In genomic region chr15:39685999-39686613, GRCh38 we compare ENCODE assay signal across 9 cellular contexts.
DNase-seq lines count a peak whose midpoint lies in the region; ATAC-seq, FAIRE-seq and TF ChIP-seq lines count a peak whose summit lies in the region.
"Had no signal": no experiment of that assay in that cellular context is flagged by ENCODE, and none has a peak within 500 bp of the region (broad histone marks: within the 10 kb centered on the region; RNA-seq: fewer than 3 reads in every experiment).

No MANE protein-coding gene starts in this region.

- TF ChIP-seq CTCF in choroid plexus epithelial cell (conservative IDR thresholded peaks at IDR 0.05; ENCODE audit: low read depth, low read length) (peak; percentile 77), HepG2 (CRISPR knock-in tag; IDR thresholded peaks at IDR 0.05) (peak; percentile 74), thyroid gland (IDR thresholded peaks at IDR 0.05) (peak; percentile 56 to 83 (median 64))

- H3K4me3 ChIP-seq in choroid plexus epithelial cell (ENCODE audit: low read depth, low read length) (no peak overlapping the region), HepG2 (replicated peaks in 1 of 3; ENCODE audit: insufficient read depth in 1 of 3, low read depth in 2 of 3, low read length in 3 of 3) (no peak overlapping the region), thyroid gland (replicated peaks in 1 of 3) (no peak overlapping the region)

- no peaks in the 10 kb centered on the region for H3K27me3 Mint-ChIP-seq in activated CD8-positive, alpha-beta memory T cell treated with anti-CD3 and anti-CD28 coated beads, Interleukin-2, amount 10 ng/mL, durations not matched to agents 7 days and 5 days

- H3K27ac Mint-ChIP-seq in activated CD8-positive, alpha-beta memory T cell treated with anti-CD3 and anti-CD28 coated beads, Interleukin-2, amount 10 ng/mL, durations not matched to agents 7 days and 5 days, result no peak overlapping the region

- no peaks in the 10 kb centered on the region for H3K27me3 ChIP-seq in HepG2 (ENCODE audit: control insufficient read depth in 1 of 2, insufficient read depth in 2 of 2, low read length in 2 of 2)
- no peaks in the 10 kb centered on the region for H3K27me3 ChIP-seq in thyroid gland

- no peaks in the 10 kb centered on the region for H3K9me3 Mint-ChIP-seq in activated CD8-positive, alpha-beta memory T cell treated with anti-CD3 and anti-CD28 coated beads, Interleukin-2, amount 10 ng/mL, durations not matched to agents 7 days and 5 days (ENCODE audit: low read depth)

- no TSS peak for BruUV-seq in HepG2 (replicated peaks; lab: Mats Ljungman, UMichigan)

- FAIRE-seq in HepG2 (lab: Jason Lieb, UNC), result peak; percentile 62
- FAIRE-seq: colon had no signal

- no peak for DNase-seq in activated CD8-positive, alpha-beta memory T cell treated with anti-CD3 and anti-CD28 coated beads, Interleukin-2, amount 10 ng/mL, durations not matched to agents 7 days and 5 days
- no peak for DNase-seq in activated CD8-positive, alpha-beta memory T cell treated with anti-CD3 and anti-CD28 coated beads for 24 hours
- DNase-seq in Kasumi-1 (lab: John Stamatoyannopoulos, UW) (peak; percentile 34 to 39), SK-N-DZ (ENCODE audit: low spot score) (peak; percentile 67), choroid plexus epithelial cell (ENCODE audit: low read depth) (peak; percentile 81), HepG2 (ENCODE audit: low spot score) (peak; percentile 43), thyroid gland (peak; percentile 20 to 21)

- H3K9ac ChIP-seq in HepG2 (ENCODE audit: insufficient read depth, low read depth, low read length), result no peak overlapping the region

- peaks cover 4% of the 10 kb centered on the region for H3K4me1 Mint-ChIP-seq in activated CD8-positive, alpha-beta memory T cell treated with anti-CD3 and anti-CD28 coated beads, Interleukin-2, amount 10 ng/mL, durations not matched to agents 7 days and 5 days

- no peak for TF ChIP-seq POLR2A in HepG2 (IDR thresholded peaks at IDR 0.05; ENCODE audit: insufficient read depth in 1 of 2, low read depth in 2 of 2, low read length in 2 of 2)
- TF ChIP-seq POLR2A in thyroid gland (IDR thresholded peaks at IDR 0.05), result no peak

- CTCF ChIA-PET in activated CD8-positive, alpha-beta memory T cell treated with anti-CD3 and anti-CD28 coated beads, Interleukin-2, amount 10 ng/mL, durations not matched to agents 7 days and 5 days (lab: Charles Lee), result interaction anchor here (0.6 to 2.8 kb wide), 24 partner anchors 10 to 190 kb away, joined by 3 to 36 read pairs (median 4); partner anchors contain the start of gene FSIP1
- CTCF ChIA-PET in HepG2 (lab: Yijun Ruan, JAX; ENCODE audit: low intra/inter-chr PET ratio, low total read pairs), result interaction anchor here (0.8 to 3.1 kb wide), 4 partner anchors 67 to 869 kb away, joined by 3 to 36 read pairs (median 4); no protein-coding TSS in a partner anchor

- no peak overlapping the region for H2AFZ ChIP-seq in HepG2 (ENCODE audit: low read length)

- H4K20me1 ChIP-seq in HepG2 (ENCODE audit: insufficient read depth, low read length), result no peaks in the 10 kb centered on the region

- H3K36me3 Mint-ChIP-seq in activated CD8-positive, alpha-beta memory T cell treated with anti-CD3 and anti-CD28 coated beads, Interleukin-2, amount 10 ng/mL, durations not matched to agents 7 days and 5 days, result no peaks in the 10 kb centered on the region

- no peak overlapping the region for H3K4me3 Mint-ChIP-seq in activated CD8-positive, alpha-beta memory T cell treated with anti-CD3 and anti-CD28 coated beads, Interleukin-2, amount 10 ng/mL, durations not matched to agents 7 days and 5 days

- 24% methylated on average over 4 of the region's 4 CpGs for WGBS in HepG2 (ENCODE audit: low lambda C conversion rate)
- WGBS in thyroid gland, 2 donors, result 28 to 29% methylated on average over 4 of the region's 4 CpGs

- intact Hi-C loops in HepG2 (cut with micrococcal nuclease; ENCODE audit: unreplicated experiment), result loop anchor here (1.0 to 2.0 kb wide), 2 partner anchors 71 to 189 kb away; no protein-coding TSS in a partner anchor
- intact Hi-C loops in thyroid gland (cut with DNase I), result no loop called here

- POLR2A ChIA-PET in HepG2 (lab: Yijun Ruan, JAX), result no interaction called here

- no peak overlapping the region for H3K4me2 ChIP-seq in HepG2 (ENCODE audit: low read depth, low read length)

- H3K9me3 ChIP-seq in HepG2 (ENCODE audit: low read length) (no peaks in the 10 kb centered on the region), thyroid gland (no peaks in the 10 kb centered on the region)

- no peak for TF ChIP-seq RAD21 in HepG2 (CRISPR knock-in tag; IDR thresholded peaks at IDR 0.05)

- TF ChIP-seq EP300 in HepG2 (IDR thresholded peaks at IDR 0.05; ENCODE audit: low read depth in 2 of 2, low read length in 2 of 2), result no peak
- TF ChIP-seq EP300 in HepG2 (CRISPR knock-in tag; IDR thresholded peaks at IDR 0.05; ENCODE audit: borderline replicate concordance), result no peak

- H3K36me3 ChIP-seq in HepG2 (replicated peaks in 1 of 2; ENCODE audit: control insufficient read depth in 1 of 2, insufficient read depth in 2 of 2, low read length in 2 of 2), result no peaks in the 10 kb centered on the region
- H3K36me3 ChIP-seq in thyroid gland, result no peaks in the 10 kb centered on the region

- no peak overlapping the region for H3K27ac ChIP-seq in HepG2 (ENCODE audit: extremely low read length, insufficient read depth, low read length)
- no peak overlapping the region for H3K27ac ChIP-seq in thyroid gland

- H3K4me1 ChIP-seq in HepG2 (ENCODE audit: insufficient read depth, low read length) (no peaks in the 10 kb centered on the region), thyroid gland (no peaks in the 10 kb centered on the region)

- peak; percentile 55 for ATAC-seq in activated CD8-positive, alpha-beta memory T cell treated with anti-CD3 and anti-CD28 coated beads, Interleukin-2, amount 10 ng/mL, durations not matched to agents 7 days and 5 days
- ATAC-seq in HepG2, result peak; percentile 55; the same call in 2 of the 3 replicates
- ATAC-seq in HG03135 (IDR thresholded peaks at IDR 0.05; ENCODE audit: unreplicated experiment), result no peak

- in situ Hi-C loops in HepG2 (cut with HindIII; ENCODE audit: extremely low pct_ligation_motif_present, low pct_unique_long_range_greater_than_20kb), result no loop called here

- H3K79me2 ChIP-seq in HepG2 (ENCODE audit: insufficient read depth, low read length), result no peaks in the 10 kb centered on the region

TF ChIP-seq in HepG2, 621 proteins besides CTCF, POLR2A, EP300 and RAD21:
- TF ChIP-seq STAG1 (CRISPR knock-in tag; IDR thresholded peaks at IDR 0.05), result peak; percentile 83
- TF ChIP-seq ZNF576 (CRISPR knock-in tag; IDR thresholded peaks at IDR 0.05), result no peak
- no peak for TF ChIP-seq FOXK2 (IDR thresholded peaks at IDR 0.05)
- TF ChIP-seq ZNF780A (CRISPR knock-in tag; IDR thresholded peaks at IDR 0.05), result no peak
- TF ChIP-seq ZNF7 (CRISPR knock-in tag; IDR thresholded peaks at IDR 0.05), result no peak
- no peak for TF ChIP-seq ZNF724P (CRISPR knock-in tag; IDR thresholded peaks at IDR 0.05; ENCODE audit: borderline replicate concordance)
- no peak for TF ChIP-seq ZNF281 (CRISPR knock-in tag; IDR thresholded peaks at IDR 0.05; ENCODE audit: borderline replicate concordance)
- TF ChIP-seq SMC3 (IDR thresholded peaks at IDR 0.05; ENCODE audit: low read length), result peak; percentile 65
- TF ChIP-seq RFX1 (IDR thresholded peaks at IDR 0.05), result no peak
- TF ChIP-seq HCFC1 (IDR thresholded peaks at IDR 0.05; ENCODE audit: low read depth, low read length), result no peak
- TF ChIP-seq TCF7L2 (IDR thresholded peaks at IDR 0.05; ENCODE audit: low read depth, low read length), result no peak
- no peak for TF ChIP-seq SYNCRIP (IDR thresholded peaks at IDR 0.05; ENCODE audit: insufficient read depth, low read depth, low read length)
- TF ChIP-seq ZNF792 (CRISPR knock-in tag; IDR thresholded peaks at IDR 0.05), result no peak

Comparison
In these comparisons a context has a peak if more than half of its experiments do, and no peak if none do; other contexts are left out.
1. DNase-seq: peak in Kasumi-1 (2 of 2), SK-N-DZ (single experiment), choroid plexus epithelial cell (single experiment), HepG2 (single experiment) and thyroid gland (2 of 2); none in activated CD8-positive, alpha-beta memory T cell treated with anti-CD3 and anti-CD28 coated beads, Interleukin-2, amount 10 ng/mL, durations not matched to agents 7 days and 5 days (single experiment) and activated CD8-positive, alpha-beta memory T cell treated with anti-CD3 and anti-CD28 coated beads for 24 hours (single experiment).
2. Peak in every context shown above with its lines, with median percentiles within 50 percentile points of each other: CTCF ChIP-seq.